ENCODE assay signal across 8 cellular contexts in genomic region chr12:49130151-49131050, GRCh38. TPM values are rescaled to one million over a fixed set of nuclear protein-coding genes. Genes with fewer than 3 reads are reported as not detected.
DNase-seq lines count a peak whose midpoint lies in the region; ATAC-seq, FAIRE-seq and TF ChIP-seq lines count a peak whose summit lies in the region.

No MANE protein-coding gene starts in this region.

- H3K4me1 ChIP-seq in breast epithelium: peaks cover 5 to 9% of the 10 kb centered on the region in 2 donors
- peaks cover 2 to 3% of the 10 kb centered on the region in 2 donors for H3K4me1 ChIP-seq in small intestine (ENCODE audit: control insufficient read depth in 2 of 2, insufficient read depth in 1 of 2, low read depth in 1 of 2, low read length in 1 of 2)

- peak overlapping the region; percentile 99 for H3K27ac ChIP-seq in WERI-Rb-1
- peak overlapping the region; percentile 98 to 100 for H3K27ac ChIP-seq in breast epithelium
- H3K27ac ChIP-seq in small intestine (ENCODE audit: low read depth in 1 of 2, low read length in 1 of 2): peak overlapping the region; percentile 97 to 100

- H3K9me3 ChIP-seq in WERI-Rb-1 (ENCODE audit: severe bottlenecking): no peaks in the 10 kb centered on the region
- no peaks in the 10 kb centered on the region for H3K9me3 ChIP-seq in breast epithelium
- no peaks in the 10 kb centered on the region for H3K9me3 ChIP-seq in small intestine (ENCODE audit: control insufficient read depth, low read depth)

- no peak for TF ChIP-seq POLR2A in breast epithelium (IDR thresholded peaks at IDR 0.05)

- peak overlapping the region; percentile 95 for H3K4me3 ChIP-seq in WERI-Rb-1 (ENCODE audit: low read depth, low read length)
- H3K4me3 ChIP-seq in breast epithelium: peak overlapping the region; percentile 96 to 100 (median 97)
- H3K4me3 ChIP-seq in small intestine (ENCODE audit: low read depth in 1 of 2, low read length in 2 of 2): peak overlapping the region; percentile 89 to 96

- H3K27me3 ChIP-seq in WERI-Rb-1 (ENCODE audit: insufficient read depth, low read depth, severe bottlenecking) (no peaks in the 10 kb centered on the region), breast epithelium (no peaks in the 10 kb centered on the region), small intestine (ENCODE audit: control insufficient read depth in 2 of 2, insufficient read depth in 2 of 2, low read length in 2 of 2) (no peaks in the 10 kb centered on the region)

- H3K36me3 ChIP-seq in WERI-Rb-1 (peaks cover 42% of the 10 kb centered on the region), breast epithelium (no peaks in the 10 kb centered on the region), small intestine (ENCODE audit: control insufficient read depth in 2 of 2, insufficient read depth in 2 of 2, low read length in 2 of 2) (peaks cover 0 to 5% of the 10 kb centered on the region in 2 donors)

- DNase-seq in AG08395 (ENCODE audit: low spot score): peak; percentile 96
- peak; percentile 93 for DNase-seq in NCI-H2171 treated with DMSO at 0.1 percent for 48 hours (lab: John Stamatoyannopoulos, UW)
- DNase-seq in WERI-Rb-1: peak; percentile 96
- peak; percentile 85 to 89 for DNase-seq in breast epithelium (ENCODE audit: low spot score in 2 of 2)
- DNase-seq in iPS-NIHi7 (ENCODE audit: extremely low spot score): peak; percentile 88
- DNase-seq in small intestine: peak; percentile 96

- FAIRE-seq in small intestine (lab: Jason Lieb, UNC): no peak

- WGBS in small intestine, 3 donors: 0% methylated on average over 61 to 66 of the region's 66 CpGs

- TF ChIP-seq CTCF in WERI-Rb-1 (IDR thresholded peaks at IDR 0.05; ENCODE audit: low read depth, low read length) (peak; percentile 98), breast epithelium (IDR thresholded peaks at IDR 0.05) (peak; percentile 77 to 80 (median 79))

- ATAC-seq in GM18870 (IDR thresholded peaks at IDR 0.05; ENCODE audit: unreplicated experiment) (peak; percentile 38), HG03135 (IDR thresholded peaks at IDR 0.05; ENCODE audit: unreplicated experiment) (peak; percentile 48)

- intact Hi-C loops in breast epithelium (cut with DNase I; ENCODE audit: low total_unique reads): loop anchor here (2.0 kb wide), 1 partner anchor 104 kb away; no protein-coding TSS in a partner anchor

RNA-seq across cellular contexts. Expression of gene TUBA1B, which starts 0.8 kb away (rescaled TPM):
- 100 to 1,000 TPM; 329 to 646 (median 567) TPM for total RNA-seq in breast epithelium
- 1,000 to 10,000 TPM in 1 of 3 donors, 100 to 1,000 TPM in 2; 196 to 1,168 (median 291) TPM for polyA plus RNA-seq in small intestine

RNA-seq across cellular contexts. Expression of gene LMBR1L, which starts 19.8 kb away (rescaled TPM):
- 10 to 100 TPM; 37.6 to 73.0 (median 58.3) TPM for total RNA-seq in breast epithelium
- polyA plus RNA-seq in small intestine: 100 to 1,000 TPM in 1 of 3 donors, 10 to 100 TPM in 2; 27.6 to 110 (median 65.4) TPM

RNA-seq across cellular contexts. Expression of gene DHH, which starts 35.8 kb away (rescaled TPM):
- 1 to 10 TPM in 2 of 3 donors, under 1 TPM in 1; 0.29 to 1.6 (median 1.4) TPM for total RNA-seq in breast epithelium
- polyA plus RNA-seq in small intestine: 1 to 10 TPM in 1 of 3 donors, not detected in 2; 2.3 TPM

RNA-seq across cellular contexts. Expression of gene TUBA1A, which starts 58.5 kb away (rescaled TPM):
- 100 to 1,000 TPM; 133 to 215 (median 150) TPM for total RNA-seq in breast epithelium
- polyA plus RNA-seq in small intestine: 100 to 1,000 TPM in 1 of 3 donors, 10 to 100 TPM in 1, 1 to 10 TPM in 1; 9.8 to 158 (median 36.5) TPM

Comparison
In these comparisons a context has a peak if more than half of its experiments do, and no peak if none do; other contexts are left out.
1. Peak in every context shown above with its lines: DNase-seq, ATAC-seq, H3K4me3 ChIP-seq and H3K27ac ChIP-seq.